8 cellular contexts compared by ENCODE assay signal in genomic region chr19:913080-913748, GRCh38. TPM values are rescaled to one million over a fixed set of nuclear protein-coding genes. Genes with fewer than 3 reads are reported as not detected.
DNase-seq lines count a peak whose midpoint lies in the region; TF ChIP-seq lines count a peak whose summit lies in the region.

Gene R3HDM4, minus strand, starts transcription at chr19:913219. Its CDS starts 62 bp downstream, at chr19:913157.

- peak within 1 kb of the TSS; percentile 84 for H3K4me3 ChIP-seq in epithelial cell of esophagus (ENCODE audit: low read length)
- H3K4me3 ChIP-seq in mononuclear cell (ENCODE audit: low read length), result peak within 1 kb of the TSS; percentile 66

- peaks cover 66% of the 10 kb centered on the region for H3K4me1 ChIP-seq in mononuclear cell (ENCODE audit: insufficient read depth, low read length)

- DNase-seq in D341Med (ENCODE audit: low spot score) (peak; percentile 95), HCEC 1CT (peak; percentile 53), NOMO-1 (lab: John Stamatoyannopoulos, UW; ENCODE audit: unreplicated experiment in 2 of 2) (peak; percentile 56 to 80), activated T-cell treated with anti-CD3 and anti-CD28 coated beads for 48 hours (ENCODE audit: low read depth) (peak; percentile 86), epithelial cell of esophagus (ENCODE audit: low read depth) (peak; percentile 70), GF-D8 (lab: John Stamatoyannopoulos, UW) (no peak)
- peak; percentile 75 to 78 for DNase-seq in stimulated activated CD8-positive, alpha-beta memory T cell treated with anti-CD3 and anti-CD28 coated beads, Interleukin-2, amount 100 ng/mL, for 48 hours (ENCODE audit: low read depth in 2 of 2)

- H3K27me3 ChIP-seq in mononuclear cell (ENCODE audit: insufficient read depth, low read length), result peaks cover 16% of the 10 kb centered on the region

- no peak for TF ChIP-seq CTCF in epithelial cell of esophagus (IDR thresholded peaks at IDR 0.05; ENCODE audit: insufficient read depth, low read depth, low read length, missing control alignments)

- no peaks in the 10 kb centered on the region for H3K9me3 ChIP-seq in mononuclear cell (ENCODE audit: low read depth, low read length)

RNA-seq across cellular contexts. Expression of gene R3HDM4, which starts in this region (rescaled TPM):
- 134 TPM for total RNA-seq in mononuclear cell
